In genomic region chr1:20411196-20411980, GRCh38 we compare ENCODE assay signal across 9 cellular contexts.
DNase-seq lines count a peak whose midpoint lies in the region; ATAC-seq and TF ChIP-seq lines count a peak whose summit lies in the region.
"Had no signal": no experiment of that assay in that cellular context is flagged by ENCODE, and none has a peak within 500 bp of the region (broad histone marks: within the 10 kb centered on the region; RNA-seq: fewer than 3 reads in every experiment).

No MANE protein-coding gene starts in this region.

- BruUV-seq in OCI-LY7 (replicated peaks; lab: Mats Ljungman, UMichigan) = no TSS peak

- H3K9me3 Mint-ChIP-seq in activated T-helper 2 cell treated with anti-CD3 and anti-CD28 coated beads, Interferon-gamma antibody, Interleukin-2, Interleukin-4, amounts not matched to agents 10 μg/mL and 5 μg/mL and 100 μg/mL, durations not matched to agents 14 hours and 24 hours and 36 hours = no peaks in the 10 kb centered on the region

- no peak for TF ChIP-seq CTCF in astrocyte of the cerebellum (IDR thresholded peaks at IDR 0.05; ENCODE audit: low read depth, low read length, missing control alignments)
- no peak for TF ChIP-seq CTCF in OCI-LY7 (conservative IDR thresholded peaks at IDR 0.05; ENCODE audit: low read length)

- DNase-seq in AG08395 (ENCODE audit: low spot score) = peak; percentile 98
- peak; percentile 94 for DNase-seq in HCEC 1CT
- peak; percentile 77 for DNase-seq in astrocyte of the cerebellum (ENCODE audit: low read depth)
- DNase-seq in islet precursor cell = peak; percentile 93
- no peak for DNase-seq in NCI-H146 (lab: John Stamatoyannopoulos, UW)
- no peak for DNase-seq in OCI-LY7 (ENCODE audit: low spot score)
- DNase-seq in activated T-helper 2 cell treated with anti-CD3 and anti-CD28 coated beads, Interferon-gamma antibody, Interleukin-2, Interleukin-4, amounts not matched to agents 10 μg/mL and 5 μg/mL and 100 μg/mL, durations not matched to agents 14 hours and 24 hours and 36 hours (ENCODE audit: low spot score) = no peak
- DNase-seq: naive B cell had no signal

- H3K79me2 ChIP-seq in OCI-LY7 (ENCODE audit: insufficient read depth, low read depth, low read length) = no peaks in the 10 kb centered on the region

- in situ Hi-C loops in astrocyte of the cerebellum (cut with HindIII; ENCODE audit: low sequenced_read_pairs) = no loop called here

- no peaks in the 10 kb centered on the region for H3K36me3 Mint-ChIP-seq in activated T-helper 2 cell treated with anti-CD3 and anti-CD28 coated beads, Interferon-gamma antibody, Interleukin-2, Interleukin-4, amounts not matched to agents 10 μg/mL and 5 μg/mL and 100 μg/mL, durations not matched to agents 14 hours and 24 hours and 36 hours (ENCODE audit: low read depth)
- H3K36me3 Mint-ChIP-seq: naive B cell had no signal

- no peaks in the 10 kb centered on the region for H3K9me3 ChIP-seq in OCI-LY7 (ENCODE audit: low read length)

- no peaks in the 10 kb centered on the region for H4K20me1 ChIP-seq in OCI-LY7 (ENCODE audit: insufficient read depth, low read length)

- no peak for ATAC-seq in GM18861 (IDR thresholded peaks at IDR 0.05; ENCODE audit: unreplicated experiment)

- no peak overlapping the region for H3K27ac Mint-ChIP-seq in activated T-helper 2 cell treated with anti-CD3 and anti-CD28 coated beads, Interferon-gamma antibody, Interleukin-2, Interleukin-4, amounts not matched to agents 10 μg/mL and 5 μg/mL and 100 μg/mL, durations not matched to agents 14 hours and 24 hours and 36 hours
- H3K27ac Mint-ChIP-seq: naive B cell had no signal

- H3K4me1 ChIP-seq in OCI-LY7 (ENCODE audit: insufficient read depth, low read length, poor library complexity, severe bottlenecking) = peaks cover 52% of the 10 kb centered on the region

- no peaks in the 10 kb centered on the region for H3K36me3 ChIP-seq in OCI-LY7 (ENCODE audit: insufficient read depth, low read length)

- H3K27ac ChIP-seq in OCI-LY7 (ENCODE audit: low read depth, low read length, poor library complexity, severe bottlenecking) = no peak overlapping the region

- H3K4me3 ChIP-seq in astrocyte of the cerebellum (ENCODE audit: low read depth, low read length) = no peak overlapping the region
- H3K4me3 ChIP-seq in OCI-LY7 (ENCODE audit: low read depth, low read length, poor library complexity, severe bottlenecking) = no peak overlapping the region

- intact Hi-C loops in OCI-LY7 (cut with micrococcal nuclease; ENCODE audit: unreplicated experiment) = no loop called here
- intact Hi-C loops in activated T-helper 2 cell treated with anti-CD3 and anti-CD28 coated beads, Interferon-gamma antibody, Interleukin-2, Interleukin-4, amounts not matched to agents 10 μg/mL and 5 μg/mL and 100 μg/mL, durations not matched to agents 14 hours and 24 hours and 36 hours (cut with micrococcal nuclease) = no loop called here

- H3K4me2 ChIP-seq in OCI-LY7 (ENCODE audit: low read length) = no peak overlapping the region

- no peak overlapping the region for H2AFZ ChIP-seq in OCI-LY7 (ENCODE audit: low read length)

- peaks cover 13% of the 10 kb centered on the region for H3K27me3 Mint-ChIP-seq in activated T-helper 2 cell treated with anti-CD3 and anti-CD28 coated beads, Interferon-gamma antibody, Interleukin-2, Interleukin-4, amounts not matched to agents 10 μg/mL and 5 μg/mL and 100 μg/mL, durations not matched to agents 14 hours and 24 hours and 36 hours (ENCODE audit: low read depth)

- H3K4me3 Mint-ChIP-seq in activated T-helper 2 cell treated with anti-CD3 and anti-CD28 coated beads, Interferon-gamma antibody, Interleukin-2, Interleukin-4, amounts not matched to agents 10 μg/mL and 5 μg/mL and 100 μg/mL, durations not matched to agents 14 hours and 24 hours and 36 hours (ENCODE audit: low read depth) = no peak overlapping the region
- H3K4me3 Mint-ChIP-seq: naive B cell had no signal

- no peaks in the 10 kb centered on the region for H3K9me2 ChIP-seq in OCI-LY7 (ENCODE audit: insufficient read depth, low read length)

- POLR2A ChIA-PET in OCI-LY7 (lab: Charles Lee) = interaction anchor here (0.7 to 1.2 kb wide), 3 partner anchors 10 to 15 kb away, joined by 3 read pairs; no protein-coding TSS in a partner anchor

- H3K4me1 Mint-ChIP-seq in activated T-helper 2 cell treated with anti-CD3 and anti-CD28 coated beads, Interferon-gamma antibody, Interleukin-2, Interleukin-4, amounts not matched to agents 10 μg/mL and 5 μg/mL and 100 μg/mL, durations not matched to agents 14 hours and 24 hours and 36 hours (ENCODE audit: low read depth) = no peaks in the 10 kb centered on the region
- H3K4me1 Mint-ChIP-seq: naive B cell had no signal

- CTCF ChIA-PET in OCI-LY7 (lab: Charles Lee; ENCODE audit: unreplicated experiment) = interaction anchor here (1.1 kb wide), 1 partner anchor 35 kb away, joined by 3 read pairs; no protein-coding TSS in a partner anchor

Comparison
In these comparisons a context has a peak if more than half of its experiments do, and no peak if none do; other contexts are left out.
1. DNase-seq: peak in AG08395 (single experiment), HCEC 1CT (single experiment), astrocyte of the cerebellum (single experiment) and islet precursor cell (single experiment); none in NCI-H146 (single experiment), OCI-LY7 (single experiment) and activated T-helper 2 cell treated with anti-CD3 and anti-CD28 coated beads, Interferon-gamma antibody, Interleukin-2, Interleukin-4, amounts not matched to agents 10 μg/mL and 5 μg/mL and 100 μg/mL, durations not matched to agents 14 hours and 24 hours and 36 hours (single experiment).